8 cellular contexts compared by ENCODE assay signal in genomic region chr1:43978551-43979260, GRCh38. TPM values are rescaled to one million over a fixed set of nuclear protein-coding genes. Genes with fewer than 3 reads are reported as not detected.
DNase-seq lines count a peak whose midpoint lies in the region; ATAC-seq and TF ChIP-seq lines count a peak whose summit lies in the region.

TSS of gene B4GALT2 (plus strand) at chr1:43979210. CDS start at chr1:43981161, 1,951 bp downstream.

- H3K9me3 ChIP-seq in CD8-positive, alpha-beta memory T cell (ENCODE audit: low read length), result no peaks in the 10 kb centered on the region
- no peaks in the 10 kb centered on the region for H3K9me3 ChIP-seq in T-helper 17 cell (ENCODE audit: control insufficient read depth, low read length, poor library complexity, severe bottlenecking)

- peak within 1 kb of the TSS; percentile 89 to 98 (median 90) for H3K4me3 Mint-ChIP-seq in CD8-positive, alpha-beta memory T cell
- peak within 1 kb of the TSS; percentile 95 for H3K4me3 Mint-ChIP-seq in T-helper 17 cell

- peaks cover 18% of the 10 kb centered on the region for H3K36me3 ChIP-seq in CD8-positive, alpha-beta memory T cell (ENCODE audit: insufficient read depth, low read length)

- H3K27ac ChIP-seq in CD8-positive, alpha-beta memory T cell (ENCODE audit: low read depth, low read length), result peak within 1 kb of the TSS; percentile 43
- H3K27ac ChIP-seq in HL-60 (replicated peaks), result peak within 1 kb of the TSS; percentile 54

- no peak for ATAC-seq in T-helper 17 cell

- peaks cover 3 to 40% (median 9%) of the 10 kb centered on the region in 3 donors for H3K36me3 Mint-ChIP-seq in CD8-positive, alpha-beta memory T cell
- peaks cover 21% of the 10 kb centered on the region for H3K36me3 Mint-ChIP-seq in T-helper 17 cell (ENCODE audit: low read depth)

- H3K27ac Mint-ChIP-seq in CD8-positive, alpha-beta memory T cell, result peak within 1 kb of the TSS in 7 of 8 donors; percentile 57 to 91 (median 84)
- peak within 1 kb of the TSS; percentile 95 for H3K27ac Mint-ChIP-seq in T-helper 17 cell

- peaks cover 45 to 57% (median 54%) of the 10 kb centered on the region in 3 donors for H3K4me1 Mint-ChIP-seq in CD8-positive, alpha-beta memory T cell
- peaks cover 62% of the 10 kb centered on the region for H3K4me1 Mint-ChIP-seq in T-helper 17 cell

- peaks cover 0 to 10% of the 10 kb centered on the region in 2 donors for H3K27me3 Mint-ChIP-seq in CD8-positive, alpha-beta memory T cell
- no peaks in the 10 kb centered on the region for H3K27me3 Mint-ChIP-seq in T-helper 17 cell

- peak within 1 kb of the TSS; percentile 52 for H3K4me3 ChIP-seq in CD8-positive, alpha-beta memory T cell (ENCODE audit: low read length)
- H3K4me3 ChIP-seq in HL-60 (replicated peaks; ENCODE audit: insufficient read depth, low read length) (peak within 1 kb of the TSS; percentile 75), choroid plexus epithelial cell (ENCODE audit: low read depth, low read length) (peak within 1 kb of the TSS; percentile 66)

- no peaks in the 10 kb centered on the region for H3K27me3 ChIP-seq in CD8-positive, alpha-beta memory T cell (ENCODE audit: insufficient read depth, low read length, poor library complexity, severe bottlenecking)
- H3K27me3 ChIP-seq in HL-60 (ENCODE audit: insufficient read depth, poor library complexity, severe bottlenecking), result no peaks in the 10 kb centered on the region

- no peak for TF ChIP-seq CTCF in HL-60 (IDR thresholded peaks at IDR 0.05; ENCODE audit: insufficient read depth, low read length)
- no peak for TF ChIP-seq CTCF in choroid plexus epithelial cell (conservative IDR thresholded peaks at IDR 0.05; ENCODE audit: low read depth, low read length)

- CTCF ChIA-PET in CD8-positive, alpha-beta memory T cell (lab: Charles Lee), result interaction anchor here (0.9 kb wide), 1 partner anchor 10 kb away, joined by 3 read pairs; no protein-coding TSS in a partner anchor

- H3K4me1 ChIP-seq in CD8-positive, alpha-beta memory T cell (ENCODE audit: insufficient read depth, low read length), result peaks cover 44% of the 10 kb centered on the region

- DNase-seq in CD8-positive, alpha-beta memory T cell, result peak in 3 of 5 donors; percentile 28 to 29 (median 29)
- DNase-seq in HL-60 (ENCODE audit: low read depth in 1 of 2, low spot score in 1 of 2) (peak in 1 of 2 experiments; percentile 28), T-helper 17 cell (peak; percentile 26 to 47 (median 34)), choroid plexus epithelial cell (ENCODE audit: low read depth) (no peak), left kidney (ENCODE audit: low read depth, low spot score) (peak; percentile 69), superior temporal gyrus (ENCODE audit: extremely low spot score) (no peak), cerebellar cortex (ENCODE audit: low spot score) (no peak)
- DNase-seq in stimulated activated CD4-positive, alpha-beta T cell treated with anti-CD3 and anti-CD28 coated beads, Interleukin-1b, Interleukin-23, amount 100 ng/mL, for 48 hours, result peak; percentile 31

- POLR2A ChIA-PET in CD8-positive, alpha-beta memory T cell (lab: Charles Lee), result interaction anchor here (1.7 kb wide), 1 partner anchor 12 kb away, joined by 4 read pairs; the partner anchor contains the start of gene CCDC24

- no peaks in the 10 kb centered on the region for H3K9me3 Mint-ChIP-seq in CD8-positive, alpha-beta memory T cell

RNA-seq across cellular contexts. Expression of gene B4GALT2, which starts in this region (rescaled TPM):
- total RNA-seq in CD8-positive, alpha-beta memory T cell, result 10 to 100 TPM; 39.7 to 41.7 TPM
- polyA plus RNA-seq in CD8-positive, alpha-beta memory T cell, result 1.9 TPM
- 1 to 10 TPM; 2.8 to 3.4 TPM for total RNA-seq in T-helper 17 cell

Comparison
In these comparisons a context has a peak if more than half of its experiments do, and no peak if none do; other contexts are left out.
1. RNA of gene B4GALT2 (total RNA-seq): 39.7 to 41.7 TPM in CD8-positive, alpha-beta memory T cell; 2.8 to 3.4 TPM in T-helper 17 cell; every median in the first group is over 4 times any median in the second.
2. DNase-seq: peak in CD8-positive, alpha-beta memory T cell (3 of 5), T-helper 17 cell (3 of 3), left kidney (single experiment) and stimulated activated CD4-positive, alpha-beta T cell treated with anti-CD3 and anti-CD28 coated beads, Interleukin-1b, Interleukin-23, amount 100 ng/mL, for 48 hours (single experiment); none in choroid plexus epithelial cell (single experiment), superior temporal gyrus (single experiment) and cerebellar cortex (single experiment).
3. Peak in every context shown above with its lines, with median percentiles within 50 percentile points of each other: H3K4me3 ChIP-seq.